Comparison of ENCODE assay signal across 10 cellular contexts in genomic region chr2:31987454-31987853, GRCh38. TPM values are rescaled to one million over a fixed set of nuclear protein-coding genes. Genes with fewer than 3 reads are reported as not detected.
DNase-seq lines count a peak whose midpoint lies in the region; ATAC-seq, FAIRE-seq and TF ChIP-seq lines count a peak whose summit lies in the region.
"Had no signal": no experiment of that assay in that cellular context is flagged by ENCODE, and none has a peak within 500 bp of the region (broad histone marks: within the 10 kb centered on the region; RNA-seq: fewer than 3 reads in every experiment).

No MANE protein-coding gene starts in this region.

- no peak overlapping the region for H2AK5ac ChIP-seq in neuronal stem cell (ENCODE audit: low read depth, low read length)

- H2BK12ac ChIP-seq in neuronal stem cell (ENCODE audit: low read length): no peak overlapping the region

- intact Hi-C loops in activated CD8-positive, alpha-beta T cell treated with anti-CD3 and anti-CD28 coated beads for 36 hours (cut with micrococcal nuclease): no loop called here
- intact Hi-C loops in endothelial cell of umbilical vein (cut with micrococcal nuclease) (no loop called here), psoas muscle (cut with DNase I) (no loop called here)

- H3K4me2 ChIP-seq in endothelial cell of umbilical vein (ENCODE audit: insufficient read depth, low read length) (no peak overlapping the region), neuronal stem cell (ENCODE audit: insufficient read depth, low read length, poor library complexity, severe bottlenecking) (no peak overlapping the region)

- H3K27ac ChIP-seq in endothelial cell of umbilical vein (ENCODE audit: insufficient read depth, low read depth, low read length): no peak overlapping the region
- H3K27ac ChIP-seq in psoas muscle: peak overlapping the region; percentile 84
- H3K27ac ChIP-seq in neuronal stem cell (replicated peaks; ENCODE audit: low read length): no peak overlapping the region

- dilution Hi-C loops in endothelial cell of umbilical vein (cut with MboI; ENCODE audit: extremely low pct_ligation_motif_present, low sequenced_read_pairs): no loop called here

- ATAC-seq in activated CD8-positive, alpha-beta T cell treated with anti-CD3 and anti-CD28 coated beads for 36 hours: peak; percentile 61
- no peak for ATAC-seq in activated CD8-positive, alpha-beta T cell treated with anti-CD3 and anti-CD28 coated beads, Interleukin-2, amount 10 ng/mL, durations not matched to agents 7 days and 5 days
- ATAC-seq in psoas muscle: peak; percentile 84 to 88 (median 86)

- peaks cover 28% of the 10 kb centered on the region for H3K4me1 Mint-ChIP-seq in activated CD8-positive, alpha-beta T cell treated with anti-CD3 and anti-CD28 coated beads for 36 hours (ENCODE audit: low read depth)
- peaks cover 11% of the 10 kb centered on the region for H3K4me1 Mint-ChIP-seq in activated CD8-positive, alpha-beta T cell treated with anti-CD3 and anti-CD28 coated beads, Interleukin-2, amount 10 ng/mL, durations not matched to agents 7 days and 5 days (ENCODE audit: low read depth)

- no TSS peak for BruUV-seq in endothelial cell of umbilical vein (replicated peaks; lab: Mats Ljungman, UMichigan)

- H3K79me2 ChIP-seq in endothelial cell of umbilical vein (ENCODE audit: control insufficient read depth, insufficient read depth, low read length): peaks cover 91% of the 10 kb centered on the region

- no peak overlapping the region for H3K4ac ChIP-seq in neuronal stem cell (ENCODE audit: low read length)

- DNase-seq in activated CD8-positive, alpha-beta T cell treated with anti-CD3 and anti-CD28 coated beads for 36 hours: no peak
- DNase-seq in activated CD8-positive, alpha-beta T cell treated with anti-CD3 and anti-CD28 coated beads, Interleukin-2, amount 10 ng/mL, durations not matched to agents 7 days and 5 days: no peak
- DNase-seq in NCI-H226 (peak; percentile 77), endothelial cell of umbilical vein (ENCODE audit: low read depth, low spot score) (peak; percentile 51), psoas muscle (peak; percentile 27 to 72), neuronal stem cell (ENCODE audit: low spot score) (no peak), COR-L47 (lab: John Stamatoyannopoulos, UW) (no peak)
- no peak for DNase-seq in stimulated activated naive CD4-positive, alpha-beta T cell (lab: John Stamatoyannopoulos, UW)
- DNase-seq: T1000 had no signal

- H3K9me3 ChIP-seq in endothelial cell of umbilical vein (replicated peaks; ENCODE audit: control insufficient read depth, insufficient read depth, low read length): no peaks in the 10 kb centered on the region
- H3K9me3 ChIP-seq in psoas muscle: no peaks in the 10 kb centered on the region
- H3K9me3 ChIP-seq in neuronal stem cell (replicated peaks in 1 of 2; ENCODE audit: control insufficient read depth in 2 of 2, insufficient read depth in 1 of 2, low read depth in 1 of 2, low read length in 2 of 2): no peaks in the 10 kb centered on the region

- H3K4me3 ChIP-seq in endothelial cell of umbilical vein (replicated peaks in 1 of 3; ENCODE audit: insufficient read depth in 1 of 3, low read depth in 1 of 3, low read length in 3 of 3): no peak overlapping the region
- no peak overlapping the region for H3K4me3 ChIP-seq in psoas muscle
- no peak overlapping the region for H3K4me3 ChIP-seq in neuronal stem cell (ENCODE audit: low read length in 2 of 2)

- H3K23ac ChIP-seq in neuronal stem cell (ENCODE audit: low read depth, low read length, poor library complexity): no peak overlapping the region

- peak overlapping the region; percentile 55 for H3K27ac Mint-ChIP-seq in activated CD8-positive, alpha-beta T cell treated with anti-CD3 and anti-CD28 coated beads for 36 hours
- H3K27ac Mint-ChIP-seq in activated CD8-positive, alpha-beta T cell treated with anti-CD3 and anti-CD28 coated beads, Interleukin-2, amount 10 ng/mL, durations not matched to agents 7 days and 5 days: no peak overlapping the region
- H3K27ac Mint-ChIP-seq: memory B cell had no signal

- no peak for TF ChIP-seq POLR2A in endothelial cell of umbilical vein (IDR thresholded peaks at IDR 0.05; ENCODE audit: low read depth, low read length)

- TF ChIP-seq CTCF in activated CD8-positive, alpha-beta T cell treated with anti-CD3 and anti-CD28 coated beads for 36 hours (IDR thresholded peaks at IDR 0.05): no peak
- no peak for TF ChIP-seq CTCF in endothelial cell of umbilical vein (IDR thresholded peaks at IDR 0.05; ENCODE audit: extremely low read depth in 1 of 2, insufficient read depth in 1 of 2, low read depth in 1 of 2, low read length in 2 of 2)
- no peak for TF ChIP-seq CTCF in psoas muscle (IDR thresholded peaks at IDR 0.05)

- H4K8ac ChIP-seq in neuronal stem cell (ENCODE audit: low read depth, low read length): no peak overlapping the region

- H2BK15ac ChIP-seq in neuronal stem cell (ENCODE audit: low read length): no peak overlapping the region

- H3K9ac ChIP-seq in endothelial cell of umbilical vein (replicated peaks; ENCODE audit: extremely low read depth, insufficient read depth, low read length) (no peak overlapping the region), neuronal stem cell (ENCODE audit: low read depth, low read length, poor library complexity) (no peak overlapping the region)

- peaks cover 8% of the 10 kb centered on the region for H4K20me1 ChIP-seq in endothelial cell of umbilical vein (replicated peaks; ENCODE audit: control insufficient read depth, extremely low read depth, insufficient read depth, low read length)

- H3K4me1 ChIP-seq in endothelial cell of umbilical vein (ENCODE audit: control insufficient read depth, extremely low read depth, insufficient read depth, low read length): peaks cover 3% of the 10 kb centered on the region
- H3K4me1 ChIP-seq in psoas muscle: peaks cover 39% of the 10 kb centered on the region
- no peaks in the 10 kb centered on the region for H3K4me1 ChIP-seq in neuronal stem cell (ENCODE audit: control insufficient read depth in 2 of 2, insufficient read depth in 1 of 2, low read depth in 1 of 2, low read length in 2 of 2)

- H3K18ac ChIP-seq in neuronal stem cell (ENCODE audit: low read length): no peak overlapping the region

- H3K36me3 Mint-ChIP-seq in activated CD8-positive, alpha-beta T cell treated with anti-CD3 and anti-CD28 coated beads for 36 hours (ENCODE audit: low read depth): peaks cover 15% of the 10 kb centered on the region
- peaks cover 18% of the 10 kb centered on the region for H3K36me3 Mint-ChIP-seq in activated CD8-positive, alpha-beta T cell treated with anti-CD3 and anti-CD28 coated beads, Interleukin-2, amount 10 ng/mL, durations not matched to agents 7 days and 5 days (ENCODE audit: low read depth)

- H3K14ac ChIP-seq in neuronal stem cell (ENCODE audit: low read length): no peak overlapping the region

- no peaks in the 10 kb centered on the region for H3K27me3 Mint-ChIP-seq in activated CD8-positive, alpha-beta T cell treated with anti-CD3 and anti-CD28 coated beads for 36 hours
- H3K27me3 Mint-ChIP-seq in activated CD8-positive, alpha-beta T cell treated with anti-CD3 and anti-CD28 coated beads, Interleukin-2, amount 10 ng/mL, durations not matched to agents 7 days and 5 days (ENCODE audit: low read depth): no peaks in the 10 kb centered on the region
- H3K27me3 Mint-ChIP-seq: memory B cell had no signal

- no peak overlapping the region for H2BK5ac ChIP-seq in neuronal stem cell (ENCODE audit: low read length)

- H3K27me3 ChIP-seq in endothelial cell of umbilical vein (ENCODE audit: control insufficient read depth in 2 of 2, insufficient read depth in 2 of 2, low read length in 2 of 2) (no peaks in the 10 kb centered on the region), psoas muscle (ENCODE audit: insufficient read depth in 3 of 3, low read length in 2 of 3) (no peaks in the 10 kb centered on the region), neuronal stem cell (ENCODE audit: control insufficient read depth in 3 of 3, insufficient read depth in 3 of 3, low read depth in 1 of 3, low read length in 3 of 3) (no peaks in the 10 kb centered on the region)

- no peaks in the 10 kb centered on the region for H3K9me1 ChIP-seq in endothelial cell of umbilical vein (replicated peaks; ENCODE audit: control insufficient read depth, extremely low read depth, insufficient read depth, low read length)

- H2BK120ac ChIP-seq in neuronal stem cell (ENCODE audit: low read depth, low read length): no peak overlapping the region

- peaks cover 3% of the 10 kb centered on the region for H3K79me1 ChIP-seq in neuronal stem cell (ENCODE audit: low read depth, low read length)

- no peak for FAIRE-seq in endothelial cell of umbilical vein (lab: Jason Lieb, UNC)

- no peaks in the 10 kb centered on the region for H3K9me3 Mint-ChIP-seq in activated CD8-positive, alpha-beta T cell treated with anti-CD3 and anti-CD28 coated beads for 36 hours
- peaks cover 2% of the 10 kb centered on the region for H3K9me3 Mint-ChIP-seq in activated CD8-positive, alpha-beta T cell treated with anti-CD3 and anti-CD28 coated beads, Interleukin-2, amount 10 ng/mL, durations not matched to agents 7 days and 5 days (ENCODE audit: insufficient read depth)
- H3K9me3 Mint-ChIP-seq: memory B cell had no signal

- no peak overlapping the region for H2AFZ ChIP-seq in endothelial cell of umbilical vein (ENCODE audit: low read depth, low read length)
- no peak overlapping the region for H2AFZ ChIP-seq in neuronal stem cell (ENCODE audit: low read length)

- POLR2A ChIA-PET in activated CD8-positive, alpha-beta T cell treated with anti-CD3 and anti-CD28 coated beads for 36 hours (lab: Charles Lee): interaction anchor here (1.1 to 1.4 kb wide), 2 partner anchors 10 to 12 kb away, joined by 3 read pairs; no protein-coding TSS in a partner anchor
- POLR2A ChIA-PET in activated CD8-positive, alpha-beta T cell treated with anti-CD3 and anti-CD28 coated beads, Interleukin-2, amount 10 ng/mL, durations not matched to agents 7 days and 5 days (lab: Charles Lee): no interaction called here
- POLR2A ChIA-PET in endothelial cell of umbilical vein (lab: Charles Lee): no interaction called here

- CTCF ChIA-PET in activated CD8-positive, alpha-beta T cell treated with anti-CD3 and anti-CD28 coated beads for 36 hours (lab: Charles Lee): no interaction called here
- CTCF ChIA-PET in activated CD8-positive, alpha-beta T cell treated with anti-CD3 and anti-CD28 coated beads, Interleukin-2, amount 10 ng/mL, durations not matched to agents 7 days and 5 days (lab: Charles Lee): no interaction called here
- CTCF ChIA-PET in endothelial cell of umbilical vein (lab: Charles Lee): no interaction called here

- peaks cover 0 to 2% of the 10 kb centered on the region in 2 experiments for H3K36me3 ChIP-seq in endothelial cell of umbilical vein (ENCODE audit: control insufficient read depth in 2 of 2, extremely low read depth in 1 of 2, insufficient read depth in 2 of 2, low read length in 2 of 2)
- H3K36me3 ChIP-seq in psoas muscle (ENCODE audit: insufficient read depth in 1 of 2, low read depth in 1 of 2): no peaks in the 10 kb centered on the region
- H3K36me3 ChIP-seq in neuronal stem cell (replicated peaks in 1 of 2; ENCODE audit: control insufficient read depth in 2 of 2, insufficient read depth in 2 of 2, low read length in 2 of 2): no peaks in the 10 kb centered on the region

- H4K91ac ChIP-seq in neuronal stem cell (ENCODE audit: low read depth, low read length, poor library complexity): no peak overlapping the region

- no peak overlapping the region for H3K4me3 Mint-ChIP-seq in activated CD8-positive, alpha-beta T cell treated with anti-CD3 and anti-CD28 coated beads for 36 hours
- H3K4me3 Mint-ChIP-seq in activated CD8-positive, alpha-beta T cell treated with anti-CD3 and anti-CD28 coated beads, Interleukin-2, amount 10 ng/mL, durations not matched to agents 7 days and 5 days: no peak overlapping the region
- H3K4me3 Mint-ChIP-seq: memory B cell had no signal

RNA-seq across cellular contexts. Expression of gene MEMO1, which starts 23.4 kb away (rescaled TPM):
- 10 to 100 TPM; 46.5 to 46.9 TPM for total RNA-seq in activated CD8-positive, alpha-beta T cell treated with anti-CD3 and anti-CD28 coated beads for 36 hours
- total RNA-seq in activated CD8-positive, alpha-beta T cell treated with anti-CD3 and anti-CD28 coated beads, Interleukin-2, amount 10 ng/mL, durations not matched to agents 7 days and 5 days: 10 to 100 TPM; 50.5 to 51.5 TPM
- total RNA-seq in endothelial cell of umbilical vein (53.9 and 56.2 TPM in 2 replicates), psoas muscle (10 to 100 TPM; 46.1 to 71.6 (median 56.3) TPM)
- polyA plus RNA-seq in endothelial cell of umbilical vein (31.6 and 38.6 TPM in 2 replicates), psoas muscle (10 to 100 TPM; 40.0 to 86.8 (median 56.0) TPM)
- 43.2 and 46.5 TPM in 2 replicates for polyA plus RNA-seq in endothelial cell of umbilical vein (2011; cell fraction: cytosol; rRNA removed)
- 47.8 and 53.1 TPM in 2 replicates for polyA plus RNA-seq in endothelial cell of umbilical vein (2011; cell fraction: nucleus; rRNA removed)
- 58.3 and 68.0 TPM in 2 replicates for polyA plus RNA-seq in endothelial cell of umbilical vein (2012)
- 44.2 and 49.1 TPM in 2 replicates for polyA minus RNA-seq in endothelial cell of umbilical vein
- 22.9 TPM for polyA minus RNA-seq in endothelial cell of umbilical vein (2011; cell fraction: cytosol; rRNA and poly(A)+ RNA removed)
- polyA minus RNA-seq in endothelial cell of umbilical vein (2011; cell fraction: nucleus; rRNA and poly(A)+ RNA removed): 34.8 and 35.8 TPM in 2 replicates
- 24.6 TPM for polyA plus RNA-seq in neuronal stem cell (2013, experiment 1 of 2)
- 24.7 TPM for polyA plus RNA-seq in neuronal stem cell (2013, experiment 2 of 2)

RNA-seq across cellular contexts. Expression of gene DPY30, which starts 52.2 kb away (rescaled TPM):
- 10 to 100 TPM; 68.5 to 68.8 TPM for total RNA-seq in activated CD8-positive, alpha-beta T cell treated with anti-CD3 and anti-CD28 coated beads for 36 hours
- total RNA-seq in activated CD8-positive, alpha-beta T cell treated with anti-CD3 and anti-CD28 coated beads, Interleukin-2, amount 10 ng/mL, durations not matched to agents 7 days and 5 days: 10 to 100 TPM; 70.0 to 71.3 TPM
- total RNA-seq in endothelial cell of umbilical vein (77.5 and 83.4 TPM in 2 replicates), psoas muscle (10 to 100 TPM; 28.6 to 44.4 (median 34.2) TPM)
- polyA plus RNA-seq in endothelial cell of umbilical vein (61.3 and 78.4 TPM in 2 replicates), psoas muscle (10 to 100 TPM; 30.2 to 76.9 (median 60.5) TPM)
- 110 and 133 TPM in 2 replicates for polyA plus RNA-seq in endothelial cell of umbilical vein (2011; cell fraction: cytosol; rRNA removed)
- polyA plus RNA-seq in endothelial cell of umbilical vein (2011; cell fraction: nucleus; rRNA removed): 36.2 and 47.2 TPM in 2 replicates
- polyA plus RNA-seq in endothelial cell of umbilical vein (2012): 110 and 137 TPM in 2 replicates
- polyA minus RNA-seq in endothelial cell of umbilical vein: 14.4 and 18.6 TPM in 2 replicates
- 39.5 TPM for polyA minus RNA-seq in endothelial cell of umbilical vein (2011; cell fraction: cytosol; rRNA and poly(A)+ RNA removed)
- polyA minus RNA-seq in endothelial cell of umbilical vein (2011; cell fraction: nucleus; rRNA and poly(A)+ RNA removed): 7.2 and 7.9 TPM in 2 replicates
- 192 TPM for polyA plus RNA-seq in neuronal stem cell (2013, experiment 1 of 2)
- 194 TPM for polyA plus RNA-seq in neuronal stem cell (2013, experiment 2 of 2)

Comparison
In these comparisons a context has a peak if more than half of its experiments do, and no peak if none do; other contexts are left out.
1. DNase-seq: peak in NCI-H226 (single experiment), endothelial cell of umbilical vein (single experiment) and psoas muscle (2 of 2); none in activated CD8-positive, alpha-beta T cell treated with anti-CD3 and anti-CD28 coated beads for 36 hours (single experiment), activated CD8-positive, alpha-beta T cell treated with anti-CD3 and anti-CD28 coated beads, Interleukin-2, amount 10 ng/mL, durations not matched to agents 7 days and 5 days (single experiment), neuronal stem cell (single experiment), stimulated activated naive CD4-positive, alpha-beta T cell (0 of 6) and COR-L47 (single experiment).